23 cellular contexts compared by ENCODE assay signal in genomic region chr6:113828984-113829701, GRCh38. TPM values are rescaled to one million over a fixed set of nuclear protein-coding genes. Genes with fewer than 3 reads are reported as not detected.
A peak's percentile ranks its signal among the peaks of the same experiment; 100 is the strongest.
DNase-seq lines count a peak whose midpoint lies in the region; ATAC-seq, FAIRE-seq and TF ChIP-seq lines count a peak whose summit lies in the region.
"Had no signal": no experiment of that assay in that cellular context is flagged by ENCODE, and none has a peak within 500 bp of the region (broad histone marks: within the 10 kb centered on the region; RNA-seq: fewer than 3 reads in every experiment).

No MANE protein-coding gene starts in this region.

- H3K27ac ChIP-seq in astrocyte (ENCODE audit: low read depth, low read length), result no peak overlapping the region
- H3K27ac ChIP-seq in mucosa of rectum (ENCODE audit: low read depth in 2 of 2, low read length in 2 of 2), result peak overlapping the region; percentile 75 to 80
- no peak overlapping the region for H3K27ac ChIP-seq in vagina
- H3K27ac ChIP-seq: KMS-11 had no signal

- H3K4me3 ChIP-seq in astrocyte (ENCODE audit: insufficient read depth, low read depth, low read length) (no peak overlapping the region), mucosa of rectum (ENCODE audit: low read length in 2 of 2) (peak overlapping the region; percentile 14 to 19), vagina (no peak overlapping the region)

- TF ChIP-seq CTCF in astrocyte (IDR thresholded peaks at IDR 0.05; ENCODE audit: insufficient read depth, low read depth, low read length), result no peak
- no peak for TF ChIP-seq CTCF in vagina (IDR thresholded peaks at IDR 0.05)
- TF ChIP-seq CTCF in nephron progenitor cell (IDR thresholded peaks at IDR 0.05), result no peak

- peak overlapping the region; percentile 37 for H3K4me2 ChIP-seq in astrocyte (ENCODE audit: low read length)
- H3K4me2 ChIP-seq: KMS-11 had no signal

- no peaks in the 10 kb centered on the region for H3K27me3 Mint-ChIP-seq in astrocyte (ENCODE audit: low read depth, unreplicated experiment)
- H3K27me3 Mint-ChIP-seq in nephron progenitor cell (ENCODE audit: low read depth, poor library complexity), result peaks cover 3% of the 10 kb centered on the region

- H3K27ac Mint-ChIP-seq in astrocyte (ENCODE audit: unreplicated experiment), result peak overlapping the region; percentile 35
- no peak overlapping the region for H3K27ac Mint-ChIP-seq in nephron progenitor cell

- no peak for FAIRE-seq in astrocyte (lab: Jason Lieb, UNC)
- FAIRE-seq: D721Med, H1, HTR-8/SVneo had no signal

- no peak overlapping the region for H2AFZ ChIP-seq in astrocyte (ENCODE audit: low read depth, low read length)

- DNase-seq in astrocyte (ENCODE audit: low read depth), result no peak
- DNase-seq in putamen (ENCODE audit: low spot score), result peak; percentile 44
- DNase-seq in vagina (ENCODE audit: extremely low spot score in 2 of 2), result no peak
- no peak for DNase-seq in nephron progenitor cell
- DNase-seq: BE2C; DMS53; GF-D8; NCI-H1092 treated with DMSO at 0.1 percent for 48 hours; NCI-H1436 treated with DMSO at 0.1 percent for 48 hours; NCI-H2029; NCI-H2227 treated with DMSO at 0.1 percent for 48 hours; NCI-H510A; NCI-H748 treated with DMSO at 0.1 percent for 48 hours; NK-92 treated with Interleukin-12 subunit alpha and Interleukin-12 subunit beta, amount 100 ng/mL, for 24 hours had no signal

- no peaks in the 10 kb centered on the region for H3K9me3 Mint-ChIP-seq in astrocyte (ENCODE audit: unreplicated experiment)
- H3K9me3 Mint-ChIP-seq in nephron progenitor cell, result peaks cover 3% of the 10 kb centered on the region

- no peaks in the 10 kb centered on the region for H3K79me2 ChIP-seq in astrocyte (ENCODE audit: insufficient read depth, low read length)

- intact Hi-C loops in vagina (cut with DNase I), result no loop called here

- ATAC-seq in GM21786 (IDR thresholded peaks at IDR 0.05; ENCODE audit: unreplicated experiment), result no peak
- ATAC-seq in GM18867 (IDR thresholded peaks at IDR 0.05; ENCODE audit: unreplicated experiment), result no peak
- ATAC-seq: HCT116, Panc1 had no signal

- no peak for TF ChIP-seq POLR2A in vagina (IDR thresholded peaks at IDR 0.05)

- H3K9me3 ChIP-seq in astrocyte (ENCODE audit: insufficient read depth, low read depth, low read length) (no peaks in the 10 kb centered on the region), mucosa of rectum (ENCODE audit: control insufficient read depth in 2 of 2, low read length in 2 of 2) (no peaks in the 10 kb centered on the region), vagina (no peaks in the 10 kb centered on the region)
- H3K9me3 ChIP-seq: BE2C had no signal

- H3K9ac ChIP-seq in astrocyte (ENCODE audit: low read length), result no peak overlapping the region
- H3K9ac ChIP-seq in mucosa of rectum (ENCODE audit: low read depth in 1 of 2, low read length in 2 of 2), result peak overlapping the region in 1 of 2 donors; percentile 33
- H3K9ac ChIP-seq: KMS-11 had no signal

- H3K4me1 ChIP-seq in astrocyte (ENCODE audit: insufficient read depth, low read length) (peaks cover 21% of the 10 kb centered on the region), mucosa of rectum (ENCODE audit: control insufficient read depth in 2 of 2, insufficient read depth in 2 of 2, low read length in 2 of 2) (peaks cover 8 to 25% of the 10 kb centered on the region in 2 donors), vagina (peaks cover 12% of the 10 kb centered on the region)
- H3K4me1 ChIP-seq: BE2C had no signal

- H3K27me3 ChIP-seq in astrocyte (ENCODE audit: insufficient read depth, low read length) (no peaks in the 10 kb centered on the region), mucosa of rectum (ENCODE audit: control insufficient read depth in 2 of 2, insufficient read depth in 2 of 2, low read length in 2 of 2) (no peaks in the 10 kb centered on the region), vagina (no peaks in the 10 kb centered on the region)
- H3K27me3 ChIP-seq: BE2C had no signal

- H4K20me1 ChIP-seq in astrocyte (ENCODE audit: insufficient read depth, low read length), result no peaks in the 10 kb centered on the region

- H3K36me3 ChIP-seq in astrocyte (ENCODE audit: insufficient read depth, low read length), result no peaks in the 10 kb centered on the region
- H3K36me3 ChIP-seq in mucosa of rectum (ENCODE audit: control insufficient read depth in 2 of 2, insufficient read depth in 2 of 2, low read length in 2 of 2), result no peaks in the 10 kb centered on the region
- no peaks in the 10 kb centered on the region for H3K36me3 ChIP-seq in vagina
- H3K36me3 ChIP-seq: BE2C had no signal

- H3K4me3 Mint-ChIP-seq in astrocyte (ENCODE audit: unreplicated experiment) (no peak overlapping the region), nephron progenitor cell (no peak overlapping the region)

- H3K4me1 Mint-ChIP-seq in astrocyte (ENCODE audit: low read depth, unreplicated experiment) (peaks cover 19% of the 10 kb centered on the region), nephron progenitor cell (peaks cover 14% of the 10 kb centered on the region)

- no peaks in the 10 kb centered on the region for H3K36me3 Mint-ChIP-seq in astrocyte (ENCODE audit: low read depth, unreplicated experiment)
- no peaks in the 10 kb centered on the region for H3K36me3 Mint-ChIP-seq in nephron progenitor cell (ENCODE audit: low read depth)

RNA-seq across cellular contexts. Expression of gene MARCKS, which starts 28.0 kb away (rescaled TPM):
- 240 and 261 TPM in 2 replicates for total RNA-seq in astrocyte
- total RNA-seq in vagina, result 46.4 TPM

Comparison
In these comparisons a context has a peak if more than half of its experiments do, and no peak if none do; other contexts are left out.
1. H3K27ac ChIP-seq: peak in mucosa of rectum (2 of 2); none in astrocyte (single experiment) and vagina (single experiment).
2. H3K4me3 ChIP-seq: peak in mucosa of rectum (2 of 2); none in astrocyte (single experiment) and vagina (0 of 2).